In the genomic region with DNA sequence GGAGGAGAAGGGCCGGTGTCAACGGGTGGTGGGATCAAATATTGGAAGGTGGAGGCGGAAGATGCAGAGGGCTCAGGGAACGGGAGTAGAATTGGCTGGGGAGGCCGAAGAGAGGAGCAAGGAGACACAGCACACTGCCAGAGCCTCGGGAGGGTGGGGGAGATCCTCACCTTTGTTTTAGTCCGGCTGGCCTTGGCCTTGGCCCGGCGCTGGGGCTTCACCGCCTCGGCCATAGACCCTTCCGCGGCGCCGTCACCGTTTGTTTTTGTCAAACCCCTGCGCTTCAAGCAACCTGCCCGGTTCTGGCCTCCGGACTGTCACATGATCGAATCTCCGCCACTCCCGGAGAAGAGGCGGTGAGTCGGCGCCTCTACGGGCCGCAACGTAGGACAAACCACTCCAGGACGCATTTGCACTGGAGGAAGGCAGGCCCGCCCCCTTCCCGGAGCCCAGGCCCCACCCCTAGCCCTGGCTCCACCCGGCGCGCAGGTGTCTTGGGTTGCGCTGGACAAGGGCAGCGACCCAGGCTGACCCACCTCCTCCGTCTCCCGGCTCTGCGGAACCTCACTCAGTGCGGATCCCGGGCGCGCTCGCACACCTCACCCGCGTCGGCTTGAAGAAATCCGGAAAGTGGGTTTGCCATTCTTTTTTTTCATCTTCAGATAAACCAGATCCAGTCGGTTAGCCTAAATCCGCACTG, we compare ENCODE assay signal across 1 cellular context.
TF ChIP-seq lines count a peak whose summit lies in the region.

TSS of gene EPG5 (minus strand) at position 323 of the 700 bp plus-strand sequence. CDS start at position 233, 90 bp downstream.

TF ChIP-seq in HepG2, 621 proteins besides CTCF, POLR2A, EP300 and RAD21 (continued from another document):
- TF ChIP-seq HNRNPH1 (optimal IDR thresholded peaks at IDR 0.05; ENCODE audit: low read depth, low read length), result no peak
- peak; percentile 77; the same call in 1 of the 2 replicates for TF ChIP-seq ZFP91 (CRISPR knock-in tag; IDR thresholded peaks at IDR 0.05; ENCODE audit: borderline replicate concordance)
- TF ChIP-seq ZFYVE20 (CRISPR knock-in tag; IDR thresholded peaks at IDR 0.05; ENCODE audit: borderline replicate concordance, low read depth), result no peak
- TF ChIP-seq NR1H2 (CRISPR knock-in tag; IDR thresholded peaks at IDR 0.05; ENCODE audit: borderline replicate concordance, low read depth), result no peak
- TF ChIP-seq ZNF891 (CRISPR knock-in tag; IDR thresholded peaks at IDR 0.05), result no peak
- TF ChIP-seq DR1 (CRISPR knock-in tag; IDR thresholded peaks at IDR 0.05), result peak; percentile 63; the same call in 1 of the 2 replicates
- peak; percentile 8; the same call in 1 of the 2 replicates for TF ChIP-seq HNF4G (IDR thresholded peaks at IDR 0.05; ENCODE audit: borderline replicate concordance, low read depth, low read length)
- no peak for TF ChIP-seq HNF4G (CRISPR knock-in tag; IDR thresholded peaks at IDR 0.05; ENCODE audit: borderline replicate concordance, low read depth)
- no peak for TF ChIP-seq SKIL (CRISPR knock-in tag; IDR thresholded peaks at IDR 0.05; ENCODE audit: borderline replicate concordance)
- no peak for TF ChIP-seq BRCA1 (CRISPR knock-in tag; IDR thresholded peaks at IDR 0.05)
- no peak for TF ChIP-seq ZNF260 (CRISPR knock-in tag; IDR thresholded peaks at IDR 0.05; ENCODE audit: borderline replicate concordance, low read depth)
- TF ChIP-seq SNAPC2 (CRISPR knock-in tag; IDR thresholded peaks at IDR 0.05), result peak; percentile 82; the same call in 1 of the 2 replicates
- TF ChIP-seq HNRNPUL1 (IDR thresholded peaks at IDR 0.05; ENCODE audit: low read depth, low read length), result no peak
- TF ChIP-seq, protein P1, sequence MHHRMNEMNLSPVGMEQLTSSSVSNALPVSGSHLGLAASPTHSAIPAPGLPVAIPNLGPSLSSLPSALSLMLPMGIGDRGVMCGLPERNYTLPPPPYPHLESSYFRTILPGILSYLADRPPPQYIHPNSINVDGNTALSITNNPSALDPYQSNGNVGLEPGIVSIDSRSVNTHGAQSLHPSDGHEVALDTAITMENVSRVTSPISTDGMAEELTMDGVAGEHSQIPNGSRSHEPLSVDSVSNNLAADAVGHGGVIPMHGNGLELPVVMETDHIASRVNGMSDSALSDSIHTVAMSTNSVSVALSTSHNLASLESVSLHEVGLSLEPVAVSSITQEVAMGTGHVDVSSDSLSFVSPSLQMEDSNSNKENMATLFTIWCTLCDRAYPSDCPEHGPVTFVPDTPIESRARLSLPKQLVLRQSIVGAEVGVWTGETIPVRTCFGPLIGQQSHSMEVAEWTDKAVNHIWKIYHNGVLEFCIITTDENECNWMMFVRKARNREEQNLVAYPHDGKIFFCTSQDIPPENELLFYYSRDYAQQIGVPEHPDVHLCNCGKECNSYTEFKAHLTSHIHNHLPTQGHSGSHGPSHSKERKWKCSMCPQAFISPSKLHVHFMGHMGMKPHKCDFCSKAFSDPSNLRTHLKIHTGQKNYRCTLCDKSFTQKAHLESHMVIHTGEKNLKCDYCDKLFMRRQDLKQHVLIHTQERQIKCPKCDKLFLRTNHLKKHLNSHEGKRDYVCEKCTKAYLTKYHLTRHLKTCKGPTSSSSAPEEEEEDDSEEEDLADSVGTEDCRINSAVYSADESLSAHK (CRISPR knock-in tag; IDR thresholded peaks at IDR 0.05; ENCODE audit: borderline replicate concordance), result no peak
- TF ChIP-seq CENPT (CRISPR knock-in tag; IDR thresholded peaks at IDR 0.05; ENCODE audit: low read depth), result no peak
- TF ChIP-seq MAZ (IDR thresholded peaks at IDR 0.05; ENCODE audit: borderline replicate concordance, low read depth, low read length), result peak; percentile 63; the same call in 1 of the 2 replicates
- no peak; the same call in 1 of the 2 replicates for TF ChIP-seq MAZ (CRISPR knock-in tag; IDR thresholded peaks at IDR 0.05; ENCODE audit: low read depth)
- TF ChIP-seq, protein P2, sequence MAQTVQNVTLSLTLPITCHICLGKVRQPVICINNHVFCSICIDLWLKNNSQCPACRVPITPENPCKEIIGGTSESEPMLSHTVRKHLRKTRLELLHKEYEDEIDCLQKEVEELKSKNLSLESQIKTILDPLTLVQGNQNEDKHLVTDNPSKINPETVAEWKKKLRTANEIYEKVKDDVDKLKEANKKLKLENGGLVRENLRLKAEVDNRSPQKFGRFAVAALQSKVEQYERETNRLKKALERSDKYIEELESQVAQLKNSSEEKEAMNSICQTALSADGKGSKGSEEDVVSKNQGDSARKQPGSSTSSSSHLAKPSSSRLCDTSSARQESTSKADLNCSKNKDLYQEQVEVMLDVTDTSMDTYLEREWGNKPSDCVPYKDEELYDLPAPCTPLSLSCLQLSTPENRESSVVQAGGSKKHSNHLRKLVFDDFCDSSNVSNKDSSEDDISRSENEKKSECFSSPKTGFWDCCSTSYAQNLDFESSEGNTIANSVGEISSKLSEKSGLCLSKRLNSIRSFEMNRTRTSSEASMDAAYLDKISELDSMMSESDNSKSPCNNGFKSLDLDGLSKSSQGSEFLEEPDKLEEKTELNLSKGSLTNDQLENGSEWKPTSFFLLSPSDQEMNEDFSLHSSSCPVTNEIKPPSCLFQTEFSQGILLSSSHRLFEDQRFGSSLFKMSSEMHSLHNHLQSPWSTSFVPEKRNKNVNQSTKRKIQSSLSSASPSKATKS (CRISPR knock-in tag; IDR thresholded peaks at IDR 0.05), result no peak
- no peak for TF ChIP-seq RARG (CRISPR knock-in tag; IDR thresholded peaks at IDR 0.05; ENCODE audit: low read depth)
- TF ChIP-seq RAD51 (IDR thresholded peaks at IDR 0.05; ENCODE audit: borderline replicate concordance), result peak; percentile 66
- no peak for TF ChIP-seq TIGD3 (CRISPR knock-in tag; IDR thresholded peaks at IDR 0.05; ENCODE audit: borderline replicate concordance)
- TF ChIP-seq CEBPB (IDR thresholded peaks at IDR 0.05; ENCODE audit: borderline replicate concordance, low read depth, low read length), result no peak
- peak; percentile 67; the same call in 1 of the 2 replicates for TF ChIP-seq ZNF788 (CRISPR knock-in tag; IDR thresholded peaks at IDR 0.05; ENCODE audit: borderline replicate concordance)
- TF ChIP-seq ZNF670 (CRISPR knock-in tag; IDR thresholded peaks at IDR 0.05; ENCODE audit: borderline replicate concordance), result peak; percentile 91; the same call in 1 of the 2 replicates
- TF ChIP-seq GATAD2A (CRISPR knock-in tag; IDR thresholded peaks at IDR 0.05), result peak; percentile 60
- no peak for TF ChIP-seq ZBTB49 (CRISPR knock-in tag; IDR thresholded peaks at IDR 0.05; ENCODE audit: borderline replicate concordance)
- TF ChIP-seq MIER3 (CRISPR knock-in tag; IDR thresholded peaks at IDR 0.05; ENCODE audit: borderline replicate concordance), result peak; percentile 50; the same call in 1 of the 2 replicates
- no peak for TF ChIP-seq ZNF224 (CRISPR knock-in tag; IDR thresholded peaks at IDR 0.05)
- peak; percentile 72; the same call in 1 of the 2 replicates for TF ChIP-seq SMAD3 (CRISPR knock-in tag; IDR thresholded peaks at IDR 0.05)
- peak; percentile 69; the same call in 1 of the 2 replicates for TF ChIP-seq TFE3 (CRISPR knock-in tag; IDR thresholded peaks at IDR 0.05)
- TF ChIP-seq ZNF253 (CRISPR knock-in tag; IDR thresholded peaks at IDR 0.05; ENCODE audit: borderline replicate concordance), result no peak
- no peak for TF ChIP-seq ZNF878 (CRISPR knock-in tag; IDR thresholded peaks at IDR 0.05)
- no peak for TF ChIP-seq ZBTB33 (CRISPR knock-in tag; IDR thresholded peaks at IDR 0.05)
- peak; percentile 72 for TF ChIP-seq RBFOX2 (IDR thresholded peaks at IDR 0.05; ENCODE audit: low read depth, low read length)
- no peak for TF ChIP-seq SNRNP70 (IDR thresholded peaks at IDR 0.05; ENCODE audit: low read depth, low read length)
